Comparison of ENCODE assay signal across 1 cellular context in genomic region chr7:50552921-50553320, GRCh38.
A peak's percentile ranks its signal among the peaks of the same experiment; 100 is the strongest.
TF ChIP-seq lines count a peak whose summit lies in the region.

No MANE protein-coding gene starts in this region.

TF ChIP-seq in HepG2, 621 proteins besides CTCF, POLR2A, EP300 and RAD21 (continued from another document and continues in another):
- no peak for TF ChIP-seq HNF1A (IDR thresholded peaks at IDR 0.05; ENCODE audit: low read depth)
- TF ChIP-seq HNF1A (CRISPR knock-in tag; IDR thresholded peaks at IDR 0.05; ENCODE audit: borderline replicate concordance): no peak
- no peak for TF ChIP-seq ARNT (IDR thresholded peaks at IDR 0.05)
- TF ChIP-seq HNRNPL (IDR thresholded peaks at IDR 0.05; ENCODE audit: low read depth, low read length): no peak
- no peak for TF ChIP-seq JARID2 (CRISPR knock-in tag; IDR thresholded peaks at IDR 0.05; ENCODE audit: insufficient replicate concordance)
- peak; percentile 79; the same call in 1 of the 2 replicates for TF ChIP-seq ZBTB26 (CRISPR knock-in tag; IDR thresholded peaks at IDR 0.05; ENCODE audit: borderline replicate concordance)
- TF ChIP-seq EEA1 (CRISPR knock-in tag; IDR thresholded peaks at IDR 0.05; ENCODE audit: borderline replicate concordance): no peak
- no peak for TF ChIP-seq ZNF30 (CRISPR knock-in tag; IDR thresholded peaks at IDR 0.05)
- no peak for TF ChIP-seq HINFP (CRISPR knock-in tag; IDR thresholded peaks at IDR 0.05; ENCODE audit: low read depth)
- no peak for TF ChIP-seq CERS6 (CRISPR knock-in tag; IDR thresholded peaks at IDR 0.05)
- no peak for TF ChIP-seq RFXANK (CRISPR knock-in tag; IDR thresholded peaks at IDR 0.05)
- no peak for TF ChIP-seq ZNF883 (CRISPR knock-in tag; IDR thresholded peaks at IDR 0.05; ENCODE audit: not compliant biosample characterization)
- TF ChIP-seq ARID2 (CRISPR knock-in tag; IDR thresholded peaks at IDR 0.05; ENCODE audit: borderline replicate concordance): no peak
- peak; percentile 60 for TF ChIP-seq TEAD3 (CRISPR knock-in tag; optimal IDR thresholded peaks at IDR 0.05; ENCODE audit: borderline replicate concordance)
- TF ChIP-seq IRF2 (CRISPR knock-in tag; IDR thresholded peaks at IDR 0.05): 0 out of 2 replicates have a peak, but pooled peaks have one; percentile 49
- TF ChIP-seq ARID4A (CRISPR knock-in tag; IDR thresholded peaks at IDR 0.05; ENCODE audit: borderline replicate concordance): peak; percentile 32; the same call in 1 of the 2 replicates
- TF ChIP-seq TOPORS (CRISPR knock-in tag; IDR thresholded peaks at IDR 0.05): no peak
- no peak for TF ChIP-seq ZBTB21 (CRISPR knock-in tag; IDR thresholded peaks at IDR 0.05)
- no peak for TF ChIP-seq ZNF501 (CRISPR knock-in tag; IDR thresholded peaks at IDR 0.05)
- TF ChIP-seq FUBP1 (CRISPR knock-in tag; IDR thresholded peaks at IDR 0.05; ENCODE audit: borderline replicate concordance): no peak
- no peak for TF ChIP-seq KDM6A (CRISPR knock-in tag; IDR thresholded peaks at IDR 0.05; ENCODE audit: low read depth)
- no peak for TF ChIP-seq ESRRA (CRISPR knock-in tag; IDR thresholded peaks at IDR 0.05; ENCODE audit: low read depth)
- no peak for TF ChIP-seq ZBTB46 (CRISPR knock-in tag; IDR thresholded peaks at IDR 0.05; ENCODE audit: borderline replicate concordance)
- no peak for TF ChIP-seq ZBTB25 (CRISPR knock-in tag; IDR thresholded peaks at IDR 0.05)
- TF ChIP-seq ZNF800 (CRISPR knock-in tag; IDR thresholded peaks at IDR 0.05): no peak
- no peak for TF ChIP-seq SIN3B (IDR thresholded peaks at IDR 0.05; ENCODE audit: low read length)
- TF ChIP-seq ZNF451 (CRISPR knock-in tag; IDR thresholded peaks at IDR 0.05): no peak
- no peak for TF ChIP-seq SMAD3 (CRISPR knock-in tag; IDR thresholded peaks at IDR 0.05)
- no peak for TF ChIP-seq MAZ (IDR thresholded peaks at IDR 0.05; ENCODE audit: borderline replicate concordance, low read depth, low read length)
- TF ChIP-seq MAZ (CRISPR knock-in tag; IDR thresholded peaks at IDR 0.05; ENCODE audit: low read depth): no peak
- no peak for TF ChIP-seq KMT2B (CRISPR knock-in tag; IDR thresholded peaks at IDR 0.05)
- no peak for TF ChIP-seq ZNF460 (CRISPR knock-in tag; IDR thresholded peaks at IDR 0.05; ENCODE audit: borderline replicate concordance)
